ENCODE assay signal across 23 cellular contexts in genomic region chr4:48462363-48462762, GRCh38. TPM values are rescaled to one million over a fixed set of nuclear protein-coding genes. Genes with fewer than 3 reads are reported as not detected.
"Had no signal": no experiment of that assay in that cellular context is flagged by ENCODE, and none has a peak within 500 bp of the region (broad histone marks: within the 10 kb centered on the region; RNA-seq: fewer than 3 reads in every experiment).

No MANE protein-coding gene starts in this region.

- H2AFZ ChIP-seq: parathyroid adenoma had no signal

- H3K4me1 ChIP-seq: parathyroid adenoma, thyroid gland had no signal

- H3K4me1 Mint-ChIP-seq: activated CD4-positive, alpha-beta T cell treated with anti-CD3 and anti-CD28 coated beads, Interleukin-2, amount 10 ng/mL, durations not matched to agents 24 days and 14 days; naive thymus-derived CD8-positive, alpha-beta T cell had no signal

- H3K9ac ChIP-seq: parathyroid adenoma had no signal

- H3K9me3 ChIP-seq: neutrophil, thyroid gland had no signal

- H3K9me3 Mint-ChIP-seq: activated CD4-positive, alpha-beta T cell treated with anti-CD3 and anti-CD28 coated beads, Interleukin-2, amount 10 ng/mL, durations not matched to agents 24 days and 14 days; memory B cell had no signal

- ATAC-seq: activated T-cell treated with anti-CD3 and anti-CD28 coated beads, Interleukin-2, amount 50 U/mL, for 72 hours; esophagus mucosa; left ventricle myocardium superior; naive thymus-derived CD8-positive, alpha-beta T cell; stimulated activated memory B cell treated with anti-CD40 and anti-IgM and Interleukin-4, amounts not matched to agents 10 μg/mL and 1 μg/mL and 100 μg/mL, for 72 hours had no signal

- H3K36me3 ChIP-seq: neutrophil, thyroid gland had no signal

- H3K27ac ChIP-seq: neutrophil, parathyroid adenoma, thyroid gland had no signal

- H3K27me3 Mint-ChIP-seq: activated naive CD8-positive, alpha-beta T cell; memory B cell; naive thymus-derived CD8-positive, alpha-beta T cell; stimulated activated memory B cell treated with anti-CD40 and anti-IgM and Interleukin-4, amounts not matched to agents 10 μg/mL and 1 μg/mL and 100 μg/mL, for 72 hours had no signal

- H3K36me3 Mint-ChIP-seq: stimulated activated memory B cell treated with anti-CD40 and anti-IgM and Interleukin-4, amounts not matched to agents 10 μg/mL and 1 μg/mL and 100 μg/mL, for 72 hours had no signal

- H3K79me2 ChIP-seq: parathyroid adenoma had no signal

- H3K27ac Mint-ChIP-seq: activated CD4-positive, alpha-beta T cell treated with anti-CD3 and anti-CD28 coated beads, Interleukin-2, amount 10 ng/mL, durations not matched to agents 24 days and 14 days; activated naive CD8-positive, alpha-beta T cell; activated T-cell treated with anti-CD3 and anti-CD28 coated beads, Interleukin-2, amount 50 U/mL, for 72 hours; memory B cell; naive thymus-derived CD8-positive, alpha-beta T cell; stimulated activated memory B cell treated with anti-CD40 and anti-IgM and Interleukin-4, amounts not matched to agents 10 μg/mL and 1 μg/mL and 100 μg/mL, for 72 hours had no signal

- H3K27me3 ChIP-seq: neutrophil, thyroid gland had no signal

- H3K4me3 Mint-ChIP-seq: activated CD4-positive, alpha-beta T cell treated with anti-CD3 and anti-CD28 coated beads, Interleukin-2, amount 10 ng/mL, durations not matched to agents 24 days and 14 days; activated naive CD8-positive, alpha-beta T cell; activated T-cell treated with anti-CD3 and anti-CD28 coated beads, Interleukin-2, amount 50 U/mL, for 72 hours; memory B cell; naive thymus-derived CD8-positive, alpha-beta T cell; stimulated activated memory B cell treated with anti-CD40 and anti-IgM and Interleukin-4, amounts not matched to agents 10 μg/mL and 1 μg/mL and 100 μg/mL, for 72 hours had no signal

- H3K4me3 ChIP-seq: thyroid gland had no signal

- DNase-seq: activated CD4-positive, alpha-beta T cell treated with anti-CD3 and anti-CD28 coated beads, Interleukin-2, amount 10 ng/mL, durations not matched to agents 24 days and 14 days; activated CD4-positive, CD25-positive, alpha-beta regulatory T cell; activated CD8-positive, alpha-beta memory T cell treated with anti-CD3 and anti-CD28 coated beads, Interleukin-2, amount 50 U/mL, for 48 hours; activated gamma-delta T cell; activated T-cell treated with anti-CD3 and anti-CD28 coated beads, Interleukin-2, amount 50 U/mL, for 72 hours; amniotic stem cell; glutamatergic neuron; hypothalamus; kidney; left ventricle myocardium superior; naive thymus-derived CD8-positive, alpha-beta T cell; stimulated activated CD4-positive, alpha-beta T cell treated with anti-CD3 and anti-CD28 coated beads, Interleukin-2, amount 100 ng/mL, for 48 hours; thyroid gland had no signal

RNA-seq across cellular contexts. Expression of gene SLC10A4, which starts 20.8 kb away (rescaled TPM):
- total RNA-seq: activated CD4-positive, alpha-beta T cell treated with anti-CD3 and anti-CD28 coated beads, Interleukin-2, amount 10 ng/mL, durations not matched to agents 24 days and 14 days; activated T-cell treated with anti-CD3 and anti-CD28 coated beads, Interleukin-2, amount 50 U/mL, for 72 hours; esophagus mucosa; left ventricle myocardium superior; naive thymus-derived CD8-positive, alpha-beta T cell had no signal
- polyA plus RNA-seq: naive thymus-derived CD8-positive, alpha-beta T cell had no signal

RNA-seq across cellular contexts. Expression of gene ZAR1, which starts 27.7 kb away (rescaled TPM):
- total RNA-seq: activated CD4-positive, alpha-beta T cell treated with anti-CD3 and anti-CD28 coated beads, Interleukin-2, amount 10 ng/mL, durations not matched to agents 24 days and 14 days; activated T-cell treated with anti-CD3 and anti-CD28 coated beads, Interleukin-2, amount 50 U/mL, for 72 hours; cardiac septum; esophagus mucosa; fibroblast of villous mesenchyme; kidney; left ventricle myocardium superior; mucosa of gallbladder; naive thymus-derived CD8-positive, alpha-beta T cell; thyroid gland; urinary bladder had no signal
- polyA plus RNA-seq: naive thymus-derived CD8-positive, alpha-beta T cell; urinary bladder had no signal
